Comparison of ENCODE assay signal across 8 cellular contexts in genomic region chr12:110245278-110245868, GRCh38. TPM values are rescaled to one million over a fixed set of nuclear protein-coding genes. Genes with fewer than 3 reads are reported as not detected.
DNase-seq lines count a peak whose midpoint lies in the region; ATAC-seq and TF ChIP-seq lines count a peak whose summit lies in the region.

No MANE protein-coding gene starts in this region.

- H3K9me3 Mint-ChIP-seq in activated naive CD4-positive, alpha-beta T cell treated with anti-CD3 and anti-CD28 coated beads, Interleukin-2, amount 50 U/mL, for 72 hours: no peaks in the 10 kb centered on the region
- H3K9me3 Mint-ChIP-seq in stimulated activated naive CD8-positive, alpha-beta T cell treated with anti-CD3 and anti-CD28 coated beads, Interleukin-15, amount 100 ng/mL, for 72 hours: no peaks in the 10 kb centered on the region

- no peak overlapping the region for H3K4me3 Mint-ChIP-seq in stimulated activated naive CD8-positive, alpha-beta T cell treated with anti-CD3 and anti-CD28 coated beads, Interleukin-15, amount 100 ng/mL, for 72 hours

- H3K4me1 ChIP-seq in RWPE2 (ENCODE audit: insufficient read depth, poor library complexity, severe bottlenecking): peaks cover 30% of the 10 kb centered on the region

- no peaks in the 10 kb centered on the region for H3K36me3 Mint-ChIP-seq in activated naive CD4-positive, alpha-beta T cell treated with anti-CD3 and anti-CD28 coated beads, Interleukin-2, amount 50 U/mL, for 72 hours

- H3K27me3 ChIP-seq in RWPE2 (ENCODE audit: insufficient read depth, poor library complexity, severe bottlenecking): no peaks in the 10 kb centered on the region

- peak overlapping the region in 1 of 2 donors; percentile 65 for H3K27ac Mint-ChIP-seq in activated naive CD4-positive, alpha-beta T cell treated with anti-CD3 and anti-CD28 coated beads, Interleukin-2, amount 50 U/mL, for 72 hours
- peak overlapping the region in 1 of 2 donors; percentile 37 for H3K27ac Mint-ChIP-seq in stimulated activated naive CD8-positive, alpha-beta T cell treated with anti-CD3 and anti-CD28 coated beads, Interleukin-15, amount 100 ng/mL, for 72 hours

- H3K4me3 ChIP-seq in RWPE2 (ENCODE audit: severe bottlenecking): no peak overlapping the region

- H3K27ac ChIP-seq in RWPE2 (ENCODE audit: poor library complexity, severe bottlenecking): peak overlapping the region; percentile 98

- peak; percentile 62 for TF ChIP-seq CTCF in GM20000 (IDR thresholded peaks at IDR 0.05; ENCODE audit: extremely low read depth, missing control alignments)
- peak; percentile 19 for TF ChIP-seq CTCF in RWPE2 (IDR thresholded peaks at IDR 0.05; ENCODE audit: poor library complexity, severe bottlenecking)

- DNase-seq in GM20000 (ENCODE audit: low spot score) (peak; percentile 52), RWPE2 (ENCODE audit: low spot score) (no peak), left lobe of liver (ENCODE audit: low spot score) (peak; percentile 90), DMS153 treated with DMSO at 0.1 percent for 48 hours (lab: John Stamatoyannopoulos, UW; ENCODE audit: unreplicated experiment) (no peak)
- peak in 1 of 2 donors; percentile 43 for DNase-seq in activated naive CD4-positive, alpha-beta T cell treated with anti-CD3 and anti-CD28 coated beads, Interleukin-2, amount 50 U/mL, for 72 hours (ENCODE audit: low spot score in 2 of 2)
- DNase-seq in stimulated activated naive CD8-positive, alpha-beta T cell treated with anti-CD3 and anti-CD28 coated beads, Interleukin-15, amount 100 ng/mL, for 72 hours: peak; percentile 14 to 46

- no peaks in the 10 kb centered on the region for H3K27me3 Mint-ChIP-seq in stimulated activated naive CD8-positive, alpha-beta T cell treated with anti-CD3 and anti-CD28 coated beads, Interleukin-15, amount 100 ng/mL, for 72 hours

- H3K9me3 ChIP-seq in RWPE2 (ENCODE audit: severe bottlenecking): no peaks in the 10 kb centered on the region

- no peaks in the 10 kb centered on the region for H3K36me3 ChIP-seq in RWPE2 (ENCODE audit: low read depth)

- no peak for ATAC-seq in RWPE2 (ENCODE audit: low read depth)
- ATAC-seq in activated naive CD4-positive, alpha-beta T cell treated with anti-CD3 and anti-CD28 coated beads, Interleukin-2, amount 50 U/mL, for 72 hours: peak; percentile 67 to 80
- ATAC-seq in left lobe of liver: peak; percentile 47
- peak; percentile 74 for ATAC-seq in stimulated activated naive CD8-positive, alpha-beta T cell treated with anti-CD3 and anti-CD28 coated beads, Interleukin-15, amount 100 ng/mL, for 72 hours
- no peak for ATAC-seq in HG03342 (IDR thresholded peaks at IDR 0.05; ENCODE audit: unreplicated experiment)
- ATAC-seq in GM19035 (IDR thresholded peaks at IDR 0.05; ENCODE audit: unreplicated experiment): no peak

- no peaks in the 10 kb centered on the region for H3K4me1 Mint-ChIP-seq in stimulated activated naive CD8-positive, alpha-beta T cell treated with anti-CD3 and anti-CD28 coated beads, Interleukin-15, amount 100 ng/mL, for 72 hours

RNA-seq across cellular contexts. Expression of gene ATP2A2, which starts 35.7 kb away (rescaled TPM):
- 100 to 1,000 TPM; 121 to 132 TPM for total RNA-seq in activated naive CD4-positive, alpha-beta T cell treated with anti-CD3 and anti-CD28 coated beads, Interleukin-2, amount 50 U/mL, for 72 hours
- 118 TPM for total RNA-seq in left lobe of liver

Comparison
In these comparisons a context has a peak if more than half of its experiments do, and no peak if none do; other contexts are left out.
1. DNase-seq: peak in GM20000 (single experiment), left lobe of liver (single experiment) and stimulated activated naive CD8-positive, alpha-beta T cell treated with anti-CD3 and anti-CD28 coated beads, Interleukin-15, amount 100 ng/mL, for 72 hours (2 of 2); none in RWPE2 (single experiment) and DMS153 treated with DMSO at 0.1 percent for 48 hours (single experiment).
2. ATAC-seq: peak in activated naive CD4-positive, alpha-beta T cell treated with anti-CD3 and anti-CD28 coated beads, Interleukin-2, amount 50 U/mL, for 72 hours (2 of 2), left lobe of liver (single experiment) and stimulated activated naive CD8-positive, alpha-beta T cell treated with anti-CD3 and anti-CD28 coated beads, Interleukin-15, amount 100 ng/mL, for 72 hours (single experiment); none in RWPE2 (single experiment), HG03342 (single experiment) and GM19035 (single experiment).